Comparison of ENCODE assay signal across 10 cellular contexts in genomic region chr14:65255583-65256443, GRCh38.
A peak's percentile ranks its signal among the peaks of the same experiment; 100 is the strongest.
DNase-seq lines count a peak whose midpoint lies in the region; ATAC-seq and TF ChIP-seq lines count a peak whose summit lies in the region.
"Had no signal": no experiment of that assay in that cellular context is flagged by ENCODE, and none has a peak within 500 bp of the region (broad histone marks: within the 10 kb centered on the region; RNA-seq: fewer than 3 reads in every experiment).

No MANE protein-coding gene starts in this region.

- H3K4me1 ChIP-seq in parathyroid adenoma: peaks cover 50% of the 10 kb centered on the region

- H3K36me3 ChIP-seq in H7 (replicated peaks; ENCODE audit: control insufficient read depth, insufficient read depth, low read length): no peaks in the 10 kb centered on the region
- H3K36me3 ChIP-seq in parathyroid adenoma (ENCODE audit: control insufficient read depth, insufficient read depth, low read length): no peaks in the 10 kb centered on the region
- H3K36me3 ChIP-seq: thoracic aorta had no signal

- no peak overlapping the region for H3K4me3 ChIP-seq in H7 (ENCODE audit: insufficient read depth, low read depth, low read length)
- H3K4me3 ChIP-seq in parathyroid adenoma (ENCODE audit: low read depth, low read length): peak overlapping the region; percentile 42
- H3K4me3 ChIP-seq: thoracic aorta had no signal

- H3K27me3 ChIP-seq in H7 (ENCODE audit: control insufficient read depth, insufficient read depth, low read length) (no peaks in the 10 kb centered on the region), parathyroid adenoma (ENCODE audit: control insufficient read depth, insufficient read depth, low read length) (no peaks in the 10 kb centered on the region)

- H3K9ac ChIP-seq in parathyroid adenoma: no peak overlapping the region

- TF ChIP-seq CTCF in parathyroid adenoma (IDR thresholded peaks at IDR 0.05): peak; percentile 61

- peak overlapping the region; percentile 69 for H3K4me2 ChIP-seq in parathyroid adenoma (ENCODE audit: low read length)

- no peak for TF ChIP-seq POLR2A in GM18505 (IDR thresholded peaks at IDR 0.05; ENCODE audit: borderline replicate concordance, extremely low read depth, insufficient read depth, insufficient read length)

- no peaks in the 10 kb centered on the region for H3K9me3 ChIP-seq in parathyroid adenoma (ENCODE audit: control insufficient read depth, low read length)
- H3K9me3 ChIP-seq: thoracic aorta had no signal

- DNase-seq in H7 (peak; percentile 88), NCI-H510A (lab: John Stamatoyannopoulos, UW) (peak; percentile 92), ecto neural progenitor cell (ENCODE audit: low spot score) (peak; percentile 72)
- no peak for DNase-seq in stimulated activated CD4-positive, alpha-beta T cell treated with anti-CD3 and anti-CD28 coated beads, Interleukin-2, amount 100 ng/mL, for 24 hours
- no peak for DNase-seq in activated T-cell treated with anti-CD3 and anti-CD28 coated beads, Interleukin-2, amount 50 U/mL, for 48 hours
- DNase-seq: activated CD4-positive, alpha-beta T cell treated with anti-CD3 and anti-CD28 coated beads, Interleukin-2, amount 10 ng/mL, durations not matched to agents 24 days and 14 days had no signal

- H3K27ac ChIP-seq in parathyroid adenoma: peak overlapping the region; percentile 99
- H3K27ac ChIP-seq: thoracic aorta had no signal

- H3K79me2 ChIP-seq in parathyroid adenoma: no peaks in the 10 kb centered on the region

- peak overlapping the region; percentile 91 for H2AFZ ChIP-seq in parathyroid adenoma

- ATAC-seq in GM18505 (IDR thresholded peaks at IDR 0.05; ENCODE audit: unreplicated experiment): no peak
- no peak for ATAC-seq in HG03354 (IDR thresholded peaks at IDR 0.05; ENCODE audit: poor library complexity, severe bottlenecking, unreplicated experiment)

Comparison
In these comparisons a context has a peak if more than half of its experiments do, and no peak if none do; other contexts are left out.
1. DNase-seq: peak in H7 (single experiment), NCI-H510A (single experiment) and ecto neural progenitor cell (single experiment); none in stimulated activated CD4-positive, alpha-beta T cell treated with anti-CD3 and anti-CD28 coated beads, Interleukin-2, amount 100 ng/mL, for 24 hours (0 of 2) and activated T-cell treated with anti-CD3 and anti-CD28 coated beads, Interleukin-2, amount 50 U/mL, for 48 hours (0 of 2).